Comparison of ENCODE assay signal across 13 cellular contexts in the genomic region with DNA sequence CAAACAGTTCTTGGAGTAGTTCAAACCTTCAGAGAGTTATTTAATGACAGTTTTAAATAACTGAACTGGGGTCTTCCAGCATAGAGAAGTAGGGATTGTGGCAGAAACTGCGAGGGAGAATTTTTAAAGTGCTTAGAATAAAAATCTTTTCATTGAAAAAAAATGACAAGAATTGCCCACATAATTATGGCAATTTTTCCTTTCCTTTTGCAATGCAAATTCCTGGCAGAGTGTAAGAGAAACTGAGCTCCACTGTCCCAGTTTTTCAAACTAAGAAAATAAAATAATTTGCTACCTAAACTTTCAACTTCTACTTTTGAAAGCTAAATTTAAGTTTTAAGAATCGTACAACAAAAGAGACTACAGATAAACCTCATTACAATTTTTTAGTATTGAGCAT. TPM values are rescaled to one million over a fixed set of nuclear protein-coding genes. Genes with fewer than 3 reads are reported as not detected.
A peak's percentile ranks its signal among the peaks of the same experiment; 100 is the strongest.
DNase-seq lines count a peak whose midpoint lies in the region; ATAC-seq and TF ChIP-seq lines count a peak whose summit lies in the region.
"Had no signal": no experiment of that assay in that cellular context is flagged by ENCODE, and none has a peak within 500 bp of the region (broad histone marks: within the 10 kb centered on the region; RNA-seq: fewer than 3 reads in every experiment).

No MANE protein-coding gene starts in this region.

- peak overlapping the region; percentile 74 for H3K9ac ChIP-seq in BLaER1
- peak overlapping the region; percentile 92 for H3K9ac ChIP-seq in Loucy (ENCODE audit: low read depth, low read length, poor library complexity, severe bottlenecking)
- no peak overlapping the region for H3K9ac ChIP-seq in mammary epithelial cell (ENCODE audit: insufficient read depth, low read length)
- H3K9ac ChIP-seq: SK-N-SH had no signal

- H3K27ac ChIP-seq in BLaER1 (peak overlapping the region; percentile 87), mammary epithelial cell (ENCODE audit: insufficient read depth, low read depth, low read length) (peak overlapping the region; percentile 94)

- intact Hi-C loops in mammary epithelial cell (cut with micrococcal nuclease), result loop anchor here (5.0 kb wide), 3 partner anchors 75 to 240 kb away; no protein-coding TSS in a partner anchor

- peak overlapping the region; percentile 91 for H3K4me3 ChIP-seq in BLaER1
- peak overlapping the region; percentile 94 for H3K4me3 ChIP-seq in Loucy (ENCODE audit: low read length, poor library complexity, severe bottlenecking)
- peak overlapping the region in 1 of 3 experiments; percentile 10 for H3K4me3 ChIP-seq in mammary epithelial cell (replicated peaks in 1 of 3; ENCODE audit: insufficient read depth in 1 of 3, low read depth in 2 of 3, low read length in 3 of 3)
- H3K4me3 ChIP-seq: GM12878 had no signal

- peak overlapping the region; percentile 66 for H3K4me3 Mint-ChIP-seq in natural killer cell treated with Interleukin-12 subunit alpha and Interleukin-12 subunit beta and Interleukin-15 and Interleukin-18, amount 100 ng/mL, for 72 hours

- H3K27ac Mint-ChIP-seq in natural killer cell treated with Interleukin-12 subunit alpha and Interleukin-12 subunit beta and Interleukin-15 and Interleukin-18, amount 100 ng/mL, for 72 hours, result peak overlapping the region; percentile 82 to 100

- in situ Hi-C loops in mammary epithelial cell (cut with MboI; ENCODE audit: low sequenced_read_pairs in 2 of 2), result loop anchor here in 1 of 2 donors (10.0 to 25.0 kb wide), 3 partner anchors 293 to 1090 kb away; no protein-coding TSS in a partner anchor

- H3K27me3 ChIP-seq in BLaER1, result no peaks in the 10 kb centered on the region
- no peaks in the 10 kb centered on the region for H3K27me3 ChIP-seq in Loucy (ENCODE audit: insufficient read depth, low read length, poor library complexity, severe bottlenecking)
- no peaks in the 10 kb centered on the region for H3K27me3 ChIP-seq in mammary epithelial cell (ENCODE audit: insufficient read depth, low read length)

- no peaks in the 10 kb centered on the region for H3K27me3 Mint-ChIP-seq in natural killer cell treated with Interleukin-12 subunit alpha and Interleukin-12 subunit beta and Interleukin-15 and Interleukin-18, amount 100 ng/mL, for 72 hours

- peaks cover 26% of the 10 kb centered on the region for H3K36me3 Mint-ChIP-seq in natural killer cell treated with Interleukin-12 subunit alpha and Interleukin-12 subunit beta and Interleukin-15 and Interleukin-18, amount 100 ng/mL, for 72 hours

- no peak for ATAC-seq in natural killer cell treated with Interleukin-12 subunit alpha and Interleukin-12 subunit beta and Interleukin-15 and Interleukin-18, amount 100 ng/mL, for 72 hours
- ATAC-seq in GM21786 (IDR thresholded peaks at IDR 0.05; ENCODE audit: unreplicated experiment), result no peak
- ATAC-seq: GM12878 had no signal

- WGBS in mammary epithelial cell (ENCODE audit: low coverage, missing lambda C conversion rate), result 100% methylated on average over 2 of the region's 2 CpGs

- TF ChIP-seq CTCF in Loucy (conservative IDR thresholded peaks at IDR 0.05; ENCODE audit: low read length) (no peak), mammary epithelial cell (conservative IDR thresholded peaks at IDR 0.05 in 1 of 2, IDR thresholded peaks at IDR 0.05 in 1 of 2; ENCODE audit: extremely low read depth in 1 of 2, insufficient read depth in 1 of 2, low read depth in 1 of 2, low read length in 2 of 2) (no peak)

- H3K4me1 ChIP-seq in BLaER1 (peaks cover 45% of the 10 kb centered on the region), Loucy (ENCODE audit: insufficient read depth, low read length, poor library complexity, severe bottlenecking) (peaks cover 67% of the 10 kb centered on the region), mammary epithelial cell (ENCODE audit: insufficient read depth, low read length) (peaks cover 50% of the 10 kb centered on the region)

- H3K36me3 ChIP-seq in BLaER1 (peaks cover 9% of the 10 kb centered on the region), Loucy (ENCODE audit: insufficient read depth, low read length) (peaks cover 4% of the 10 kb centered on the region; the same call in 1 of the 2 replicates), mammary epithelial cell (ENCODE audit: insufficient read depth, low read length) (no peaks in the 10 kb centered on the region)

- H3K9me2 ChIP-seq in Loucy (replicated peaks; ENCODE audit: low read depth, low read length), result no peaks in the 10 kb centered on the region
- H3K9me2 ChIP-seq: SK-N-SH had no signal

- H3F3A ChIP-seq in Loucy (ENCODE audit: low read depth), result peaks cover 7% of the 10 kb centered on the region

- no TSS peak for BruUV-seq in mammary epithelial cell (replicated peaks; lab: Mats Ljungman, UMichigan)

- peaks cover 27% of the 10 kb centered on the region for H4K20me1 ChIP-seq in BLaER1
- peaks cover 26% of the 10 kb centered on the region for H4K20me1 ChIP-seq in Loucy (ENCODE audit: insufficient read depth, low read length, poor library complexity, severe bottlenecking)
- H4K20me1 ChIP-seq in mammary epithelial cell (ENCODE audit: insufficient read depth, low read length), result no peaks in the 10 kb centered on the region

- H2AFZ ChIP-seq in Loucy (ENCODE audit: low read length) (no peak overlapping the region), mammary epithelial cell (ENCODE audit: low read depth, low read length) (no peak overlapping the region)

- H3K9me3 ChIP-seq in BLaER1 (no peaks in the 10 kb centered on the region; the same call in 1 of the 2 replicates), Loucy (ENCODE audit: insufficient read depth, low read depth, low read length) (no peaks in the 10 kb centered on the region), mammary epithelial cell (replicated peaks; ENCODE audit: insufficient read depth, low read length) (peaks cover 6% of the 10 kb centered on the region)
- H3K9me3 ChIP-seq: SK-N-SH had no signal

- H3K4me1 Mint-ChIP-seq in natural killer cell treated with Interleukin-12 subunit alpha and Interleukin-12 subunit beta and Interleukin-15 and Interleukin-18, amount 100 ng/mL, for 72 hours (ENCODE audit: low read depth in 2 of 2), result peaks cover 45 to 71% of the 10 kb centered on the region in 2 donors

- dilution Hi-C loops in mammary epithelial cell (cut with HindIII; ENCODE audit: low sequenced_read_pairs), result loop anchor here (25.0 kb wide), 1 partner anchor 265 kb away; no protein-coding TSS in a partner anchor

- no peak for DNase-seq in mammary epithelial cell
- DNase-seq in natural killer cell treated with Interleukin-12 subunit alpha and Interleukin-12 subunit beta and Interleukin-15 and Interleukin-18, amount 100 ng/mL, for 72 hours (ENCODE audit: low spot score), result no peak
- DNase-seq in KG1 (lab: John Stamatoyannopoulos, UW), result no peak
- DNase-seq in T1000 (lab: John Stamatoyannopoulos, UW), result no peak
- no peak for DNase-seq in T-helper 1 cell
- DNase-seq: activated CD8-positive, alpha-beta memory T cell treated with anti-CD3 and anti-CD28 coated beads for 24 hours; COR-L47; glutamatergic neuron; SK-N-SH had no signal

- CTCF ChIA-PET in mammary epithelial cell (lab: Charles Lee; ENCODE audit: low non-redundant PET), result interaction anchor here (0.7 kb wide), 1 partner anchor 29 kb away, joined by 4 read pairs; no protein-coding TSS in a partner anchor

- peaks cover 49% of the 10 kb centered on the region for H3K79me2 ChIP-seq in Loucy (ENCODE audit: insufficient read depth, low read length)
- H3K79me2 ChIP-seq in mammary epithelial cell (ENCODE audit: insufficient read depth, low read length), result peaks cover 26% of the 10 kb centered on the region

- H3K4me2 ChIP-seq in BLaER1, result peak overlapping the region; percentile 82
- H3K4me2 ChIP-seq in Loucy (ENCODE audit: low read depth, low read length, poor library complexity, severe bottlenecking), result peak overlapping the region; percentile 86
- H3K4me2 ChIP-seq in mammary epithelial cell (ENCODE audit: insufficient read depth, low read depth, low read length), result peak overlapping the region; percentile 88
- H3K4me2 ChIP-seq: SK-N-SH had no signal

- H3K9me3 Mint-ChIP-seq in natural killer cell treated with Interleukin-12 subunit alpha and Interleukin-12 subunit beta and Interleukin-15 and Interleukin-18, amount 100 ng/mL, for 72 hours, result no peaks in the 10 kb centered on the region

RNA-seq across cellular contexts. Expression of gene PTGER4, which starts 2.3 kb away (rescaled TPM):
- 10 to 100 TPM in 1 of 2 donors, 1 to 10 TPM in 1; 4.9 to 13.2 TPM for total RNA-seq in mammary epithelial cell
- 7.6 TPM for polyA plus RNA-seq in mammary epithelial cell
- polyA minus RNA-seq in mammary epithelial cell, result 2.1 TPM
- total RNA-seq in natural killer cell treated with Interleukin-12 subunit alpha and Interleukin-12 subunit beta and Interleukin-15 and Interleukin-18, amount 100 ng/mL, for 72 hours, result 100 to 1,000 TPM; 144 to 154 TPM
- polyA plus RNA-seq: SK-N-SH had no signal

Comparison
In these comparisons a context has a peak if more than half of its experiments do, and no peak if none do; other contexts are left out.
1. RNA of gene PTGER4, which starts 2.3 kb away (total RNA-seq): 144 to 154 TPM in natural killer cell treated with Interleukin-12 subunit alpha and Interleukin-12 subunit beta and Interleukin-15 and Interleukin-18, amount 100 ng/mL, for 72 hours; 4.9 to 13.2 TPM in mammary epithelial cell; every median in the first group is over 10 times any median in the second.
2. Peak in every context shown above with its lines, with median percentiles within 50 percentile points of each other: H3K4me2 ChIP-seq.